7 cellular contexts compared by ENCODE assay signal in the genomic region with DNA sequence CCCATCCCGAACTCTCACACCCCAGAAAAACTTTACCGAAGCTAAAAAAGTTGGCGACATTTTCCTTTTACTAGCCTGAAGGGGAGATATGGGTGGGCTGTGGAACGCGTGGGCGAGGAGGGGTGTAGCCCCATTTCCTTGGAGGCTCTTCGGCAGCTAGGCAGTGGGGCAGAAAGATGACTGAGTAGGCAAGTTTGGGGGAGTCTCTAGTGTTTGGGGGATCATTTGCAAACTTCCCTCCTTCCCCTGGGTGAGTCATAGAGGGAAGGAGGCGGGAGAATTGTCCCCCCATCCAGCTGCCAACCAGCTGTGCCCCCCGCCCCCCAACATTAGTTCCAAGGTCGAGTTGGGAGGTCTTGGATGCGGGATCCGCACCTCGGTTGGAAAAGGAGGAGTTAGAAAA. TPM values are rescaled to one million over a fixed set of nuclear protein-coding genes. Genes with fewer than 3 reads are reported as not detected.
DNase-seq lines count a peak whose midpoint lies in the region; ATAC-seq and TF ChIP-seq lines count a peak whose summit lies in the region.

No MANE protein-coding gene starts in this region.

- no peaks in the 10 kb centered on the region for H3K27me3 ChIP-seq in right cardiac atrium (ENCODE audit: control insufficient read depth, insufficient read depth)
- peaks cover 6 to 23% (median 10%) of the 10 kb centered on the region in 3 donors for H3K27me3 ChIP-seq in skeletal muscle tissue (ENCODE audit: control insufficient read depth in 3 of 3, insufficient read depth in 3 of 3, low read length in 3 of 3)

- H3K4me1 ChIP-seq in HEK293 (ENCODE audit: control insufficient read depth, insufficient read depth, low read length) (peaks cover 8% of the 10 kb centered on the region), right cardiac atrium (ENCODE audit: control insufficient read depth, insufficient read depth, low read length) (no peaks in the 10 kb centered on the region), skeletal muscle tissue (ENCODE audit: control insufficient read depth in 3 of 3, insufficient read depth in 3 of 3, low read length in 3 of 3) (peaks cover 29 to 34% (median 32%) of the 10 kb centered on the region in 3 donors)

- ATAC-seq in activated B cell treated with CpG ODN at 0.5 μM for 24 hours (ENCODE audit: low read depth), result no peak
- ATAC-seq in right cardiac atrium, result no peak
- ATAC-seq in HG03280 (IDR thresholded peaks at IDR 0.05; ENCODE audit: unreplicated experiment), result no peak
- ATAC-seq in GM19397 (IDR thresholded peaks at IDR 0.05; ENCODE audit: unreplicated experiment), result no peak
- ATAC-seq in GM21360 (IDR thresholded peaks at IDR 0.05; ENCODE audit: unreplicated experiment), result no peak

- peaks cover 13% of the 10 kb centered on the region for H3K36me3 Mint-ChIP-seq in activated B cell treated with CpG ODN at 0.5 μM for 24 hours (ENCODE audit: low read depth)

- peak overlapping the region; percentile 84 for H3K27ac Mint-ChIP-seq in activated B cell treated with CpG ODN at 0.5 μM for 24 hours

- CTCF ChIA-PET in HEK293 (lab: Yijun Ruan, JAX), result interaction anchor here (0.6 to 4.2 kb wide), 16 partner anchors 9 to 1013 kb away, joined by 3 to 38 read pairs (median 4); partner anchors contain the start of genes ARHGAP9 and TIMELESS
- CTCF ChIA-PET in activated B cell treated with CpG ODN at 0.5 μM for 24 hours (lab: Charles Lee), result interaction anchor here (0.8 to 6.7 kb wide), 4 partner anchors 9 to 197 kb away, joined by 3 to 74 read pairs (median 4); partner anchors contain the start of gene ARHGAP9

- no peaks in the 10 kb centered on the region for H3K36me3 ChIP-seq in HEK293 (ENCODE audit: control insufficient read depth in 2 of 2, insufficient read depth in 1 of 2, low read length in 2 of 2)
- no peaks in the 10 kb centered on the region for H3K36me3 ChIP-seq in skeletal muscle tissue (ENCODE audit: control insufficient read depth in 3 of 3, insufficient read depth in 3 of 3, low read length in 3 of 3)

- no peak for DNase-seq in activated B cell treated with CpG ODN at 0.5 μM for 24 hours
- DNase-seq in right cardiac atrium, result no peak

- H3K4me1 Mint-ChIP-seq in activated B cell treated with CpG ODN at 0.5 μM for 24 hours, result peaks cover 56% of the 10 kb centered on the region

- under 1% methylated on average over 13 of the region's 13 CpGs for WGBS in right cardiac atrium

- peak overlapping the region; percentile 25; the same call in 1 of the 2 replicates for H3K27ac ChIP-seq in HEK293 (ENCODE audit: extremely low read depth, low read depth, low read length)
- H3K27ac ChIP-seq in right cardiac atrium (ENCODE audit: low read length), result no peak overlapping the region
- peak overlapping the region; percentile 51 for H3K27ac ChIP-seq in skeletal muscle tissue (ENCODE audit: low read depth, low read length)

- intact Hi-C loops in activated B cell treated with CpG ODN at 0.5 μM for 24 hours (cut with micrococcal nuclease) (loop anchor here (1.0 to 2.0 kb wide), 2 partner anchors 15 to 247 kb away; no protein-coding TSS in a partner anchor), right cardiac atrium (cut with DNase I) (loop anchor here in 1 of 4 donors (10.0 kb wide), 1 partner anchor 163 kb away; no protein-coding TSS in a partner anchor)

- H3K9me3 Mint-ChIP-seq in activated B cell treated with CpG ODN at 0.5 μM for 24 hours, result no peaks in the 10 kb centered on the region

- H3K9ac ChIP-seq in skeletal muscle tissue (ENCODE audit: low read depth in 1 of 3, low read length in 3 of 3), result peak overlapping the region; percentile 10 to 62 (median 54)

- H3K27me3 Mint-ChIP-seq in activated B cell treated with CpG ODN at 0.5 μM for 24 hours, result no peaks in the 10 kb centered on the region

- H3K9me3 ChIP-seq in HEK293 (ENCODE audit: control insufficient read depth, insufficient read depth, low read depth, low read length) (no peaks in the 10 kb centered on the region), right cardiac atrium (ENCODE audit: control insufficient read depth, low read length) (no peaks in the 10 kb centered on the region), skeletal muscle tissue (ENCODE audit: control insufficient read depth in 3 of 3, low read length in 3 of 3) (no peaks in the 10 kb centered on the region)

- H3K4me3 Mint-ChIP-seq in activated B cell treated with CpG ODN at 0.5 μM for 24 hours, result peak overlapping the region; percentile 97

- POLR2A ChIA-PET in HEK293 (lab: Yijun Ruan, JAX) (interaction anchor here (4.0 kb wide), 1 partner anchor 58 kb away, joined by 13 read pairs; the partner anchor contains the start of gene DDIT3), activated B cell treated with CpG ODN at 0.5 μM for 24 hours (lab: Charles Lee) (interaction anchor here (0.6 to 6.9 kb wide), 8 partner anchors 9 to 244 kb away, joined by 3 to 133 read pairs (median 5); partner anchors contain the start of genes ARHGAP9, DDIT3 and R3HDM2)

- TF ChIP-seq CTCF in HEK293 (tag by site-specific recombination; IDR thresholded peaks at IDR 0.05), result no peak
- TF ChIP-seq CTCF in activated B cell treated with CpG ODN at 0.5 μM for 24 hours (IDR thresholded peaks at IDR 0.05), result no peak

- H3K4me3 ChIP-seq in HEK293 (ENCODE audit: low read depth, low read length) (peak overlapping the region; percentile 48), right cardiac atrium (ENCODE audit: low read length) (peak overlapping the region; percentile 93), skeletal muscle tissue (ENCODE audit: low read length in 3 of 3) (peak overlapping the region; percentile 69 to 83 (median 77))

TF ChIP-seq in HEK293, 187 proteins besides CTCF, POLR2A, EP300 and RAD21 (continues in another document):
- TF ChIP-seq ZNF473 (tag by site-specific recombination; IDR thresholded peaks at IDR 0.05) (no peak), EGR2 (tag by site-specific recombination; IDR thresholded peaks at IDR 0.05; ENCODE audit: low read depth) (peak; percentile 10; the same call in 1 of the 2 replicates), ZBTB48 (tag by site-specific recombination; IDR thresholded peaks at IDR 0.05) (peak; percentile 60; the same call in 1 of the 2 replicates), ZNF560 (tag by site-specific recombination; IDR thresholded peaks at IDR 0.05; ENCODE audit: borderline replicate concordance) (no peak), KLF9 (tag by site-specific recombination; IDR thresholded peaks at IDR 0.05; ENCODE audit: low read depth) (0 out of 2 replicates have a peak, but pooled peaks have one; percentile 11), ZNF660 (tag by site-specific recombination; IDR thresholded peaks at IDR 0.05) (no peak), TRIM28 (IDR thresholded peaks at IDR 0.05; ENCODE audit: borderline replicate concordance, low read length) (no peak)
- TF ChIP-seq, protein P1, sequence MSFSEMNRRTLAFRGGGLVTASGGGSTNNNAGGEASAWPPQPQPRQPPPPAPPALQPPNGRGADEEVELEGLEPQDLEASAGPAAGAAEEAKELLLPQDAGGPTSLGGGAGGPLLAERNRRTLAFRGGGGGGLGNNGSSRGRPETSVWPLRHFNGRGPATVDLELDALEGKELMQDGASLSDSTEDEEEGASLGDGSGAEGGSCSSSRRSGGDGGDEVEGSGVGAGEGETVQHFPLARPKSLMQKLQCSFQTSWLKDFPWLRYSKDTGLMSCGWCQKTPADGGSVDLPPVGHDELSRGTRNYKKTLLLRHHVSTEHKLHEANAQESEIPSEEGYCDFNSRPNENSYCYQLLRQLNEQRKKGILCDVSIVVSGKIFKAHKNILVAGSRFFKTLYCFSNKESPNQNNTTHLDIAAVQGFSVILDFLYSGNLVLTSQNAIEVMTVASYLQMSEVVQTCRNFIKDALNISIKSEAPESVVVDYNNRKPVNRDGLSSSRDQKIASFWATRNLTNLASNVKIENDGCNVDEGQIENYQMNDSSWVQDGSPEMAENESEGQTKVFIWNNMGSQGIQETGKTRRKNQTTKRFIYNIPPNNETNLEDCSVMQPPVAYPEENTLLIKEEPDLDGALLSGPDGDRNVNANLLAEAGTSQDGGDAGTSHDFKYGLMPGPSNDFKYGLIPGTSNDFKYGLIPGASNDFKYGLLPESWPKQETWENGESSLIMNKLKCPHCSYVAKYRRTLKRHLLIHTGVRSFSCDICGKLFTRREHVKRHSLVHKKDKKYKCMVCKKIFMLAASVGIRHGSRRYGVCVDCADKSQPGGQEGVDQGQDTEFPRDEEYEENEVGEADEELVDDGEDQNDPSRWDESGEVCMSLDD (tag by site-specific recombination; IDR thresholded peaks at IDR 0.05), result peak; percentile 100
- TF ChIP-seq, protein P2, sequence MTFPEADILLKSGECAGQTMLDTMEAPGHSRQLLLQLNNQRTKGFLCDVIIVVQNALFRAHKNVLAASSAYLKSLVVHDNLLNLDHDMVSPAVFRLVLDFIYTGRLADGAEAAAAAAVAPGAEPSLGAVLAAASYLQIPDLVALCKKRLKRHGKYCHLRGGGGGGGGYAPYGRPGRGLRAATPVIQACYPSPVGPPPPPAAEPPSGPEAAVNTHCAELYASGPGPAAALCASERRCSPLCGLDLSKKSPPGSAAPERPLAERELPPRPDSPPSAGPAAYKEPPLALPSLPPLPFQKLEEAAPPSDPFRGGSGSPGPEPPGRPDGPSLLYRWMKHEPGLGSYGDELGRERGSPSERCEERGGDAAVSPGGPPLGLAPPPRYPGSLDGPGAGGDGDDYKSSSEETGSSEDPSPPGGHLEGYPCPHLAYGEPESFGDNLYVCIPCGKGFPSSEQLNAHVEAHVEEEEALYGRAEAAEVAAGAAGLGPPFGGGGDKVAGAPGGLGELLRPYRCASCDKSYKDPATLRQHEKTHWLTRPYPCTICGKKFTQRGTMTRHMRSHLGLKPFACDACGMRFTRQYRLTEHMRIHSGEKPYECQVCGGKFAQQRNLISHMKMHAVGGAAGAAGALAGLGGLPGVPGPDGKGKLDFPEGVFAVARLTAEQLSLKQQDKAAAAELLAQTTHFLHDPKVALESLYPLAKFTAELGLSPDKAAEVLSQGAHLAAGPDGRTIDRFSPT (tag by site-specific recombination; IDR thresholded peaks at IDR 0.05), result peak; percentile 70; the same call in 1 of the 2 replicates

RNA-seq across cellular contexts. Expression of gene GLI1, which starts 2.3 kb away (rescaled TPM):
- total RNA-seq in activated B cell treated with CpG ODN at 0.5 μM for 24 hours (0.51 and 1.3 TPM in 2 replicates), right cardiac atrium (1 to 10 TPM; 1.6 to 3.1 (median 2.5) TPM), skeletal muscle tissue (5.2 TPM)
- polyA plus RNA-seq in right cardiac atrium, result 0.59 TPM

RNA-seq across cellular contexts. Expression of gene INHBE, which starts 6.8 kb away (rescaled TPM):
- total RNA-seq in activated B cell treated with CpG ODN at 0.5 μM for 24 hours (0.07 and 0.29 TPM in 2 replicates), right cardiac atrium (not detected), skeletal muscle tissue (1.0 TPM)
- polyA plus RNA-seq in right cardiac atrium, result not detected

RNA-seq across cellular contexts. Expression of gene ARHGAP9, which starts 17.8 kb away (rescaled TPM):
- total RNA-seq in activated B cell treated with CpG ODN at 0.5 μM for 24 hours (98.8 and 104 TPM in 2 replicates), right cardiac atrium (10 to 100 TPM in 1 of 4 donors, 1 to 10 TPM in 3; 4.8 to 10.2 (median 7.5) TPM), skeletal muscle tissue (5.2 TPM)
- polyA plus RNA-seq in right cardiac atrium, result 3.0 TPM

RNA-seq across cellular contexts. Expression of gene MARS1, which starts 26.0 kb away (rescaled TPM):
- total RNA-seq in activated B cell treated with CpG ODN at 0.5 μM for 24 hours (368 and 425 TPM in 2 replicates), right cardiac atrium (10 to 100 TPM; 68.6 to 89.8 (median 72.8) TPM), skeletal muscle tissue (68.4 TPM)
- polyA plus RNA-seq in right cardiac atrium, result 54.9 TPM

RNA-seq across cellular contexts. Expression of gene INHBC, which starts 27.3 kb away (rescaled TPM):
- 0.10 TPM in 1 of 2 replicates, not detected in the other for total RNA-seq in activated B cell treated with CpG ODN at 0.5 μM for 24 hours
- not detected for total RNA-seq in right cardiac atrium
- not detected for polyA plus RNA-seq in right cardiac atrium
- not detected for total RNA-seq in skeletal muscle tissue
